In the genomic region with DNA sequence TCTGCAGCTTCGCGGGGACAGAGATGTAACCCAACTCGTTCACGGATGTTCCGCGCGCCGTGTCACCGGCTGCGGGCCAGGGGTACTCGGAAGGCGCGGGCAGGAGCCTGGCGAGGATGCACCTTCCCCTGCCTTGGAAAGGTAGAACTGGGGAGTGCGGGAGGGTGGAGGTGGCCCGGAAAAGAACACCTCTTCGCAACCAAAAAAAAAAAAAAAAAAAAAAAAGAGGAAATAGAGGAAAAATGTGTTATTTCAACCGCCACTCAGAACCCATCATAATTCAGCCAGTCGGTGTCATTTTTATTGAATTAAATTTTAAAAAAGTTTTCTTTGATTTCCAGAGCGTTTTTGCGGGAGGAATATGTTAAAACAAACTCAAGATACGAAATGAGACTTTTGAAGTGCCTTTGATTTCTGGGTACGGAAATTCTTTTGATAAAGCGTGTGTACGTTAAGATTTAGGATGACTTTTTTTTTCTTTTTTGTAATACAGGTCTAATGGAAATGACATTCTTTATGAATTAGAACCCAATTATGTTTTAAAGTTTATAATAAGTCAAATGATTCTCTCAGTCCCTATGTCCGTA, we compare ENCODE assay signal across 8 cellular contexts. TPM values are rescaled to one million over a fixed set of nuclear protein-coding genes. Genes with fewer than 3 reads are reported as not detected.
DNase-seq lines count a peak whose midpoint lies in the region; ATAC-seq, FAIRE-seq and TF ChIP-seq lines count a peak whose summit lies in the region.

No MANE protein-coding gene starts in this region.

- peak overlapping the region; percentile 60; the same call in 1 of the 2 replicates for H3K4me2 ChIP-seq in GM12878 (ENCODE audit: control insufficient read depth, insufficient read depth)

- under 1% methylated on average over 23 of the region's 26 CpGs for WGBS in GM12878 (ENCODE audit: insufficient coverage, insufficient replicate concordance, low lambda C conversion rate, missing lambda C conversion rate)

- H3K4me1 ChIP-seq in right atrium auricular region (peaks cover 0 to 28% of the 10 kb centered on the region in 2 donors), GM12878 (ENCODE audit: control insufficient read depth, insufficient read depth, low read length) (peaks cover 9% of the 10 kb centered on the region), vagina (peaks cover 31% of the 10 kb centered on the region)

- in situ Hi-C loops in GM12878 (cut with MboI), result no loop called here

- TF ChIP-seq CTCF in right atrium auricular region (IDR thresholded peaks at IDR 0.05) (no peak), GM12878 (IDR thresholded peaks at IDR 0.05 in 2 of 3, conservative IDR thresholded peaks at IDR 0.05 in 1 of 3; ENCODE audit: control insufficient read depth in 2 of 3, extremely low read depth in 1 of 3, insufficient read depth in 1 of 3, low read depth in 3 of 3, low read length in 3 of 3) (no peak), vagina (IDR thresholded peaks at IDR 0.05) (no peak)

- RAD21 ChIA-PET in GM12878 (lab: Charles Lee; ENCODE audit: unreplicated experiment), result interaction anchor here (0.8 to 6.7 kb wide), 9 partner anchors 8 to 369 kb away, joined by 3 to 82 read pairs (median 7); a partner anchor contains a TSS

- SMC1A ChIA-PET in GM12878 (lab: Charles Lee; ENCODE audit: uncharacterized antibody, unreplicated experiment), result interaction anchor here (0.7 to 4.5 kb wide), 9 partner anchors 8 to 167 kb away, joined by 3 to 62 read pairs (median 5); a partner anchor contains a TSS

- H2AFZ ChIP-seq in GM12878 (ENCODE audit: control insufficient read depth, low read depth, low read length), result no peak overlapping the region; the same call in none of the 2 replicates

- H3K4me3 ChIP-seq in right atrium auricular region (peak overlapping the region; percentile 47 to 78), GM12878 (peak overlapping the region; percentile 78), vagina (peak overlapping the region; percentile 50 to 75)

- H3K27me3 ChIP-seq in right atrium auricular region (no peaks in the 10 kb centered on the region), GM12878 (replicated peaks in 1 of 2; ENCODE audit: control insufficient read depth in 2 of 2, insufficient read depth in 2 of 2, low read length in 1 of 2) (no peaks in the 10 kb centered on the region), vagina (no peaks in the 10 kb centered on the region)

- no peak for FAIRE-seq in GM12878 (lab: Jason Lieb, UNC)

- BruUV-seq in GM12878 (replicated peaks; lab: Mats Ljungman, UMichigan), result no TSS peak

- H3K79me2 ChIP-seq in GM12878 (ENCODE audit: control insufficient read depth, insufficient read depth, low read length), result peaks cover 83% of the 10 kb centered on the region

- intact Hi-C loops in left ventricle myocardium superior (cut with micrococcal nuclease), result no loop called here
- intact Hi-C loops in GM12878 (cut with micrococcal nuclease; ENCODE audit: unreplicated experiment), result loop anchor here (1.0 to 10.0 kb wide), 4 partner anchors 9 to 1669 kb away; a partner anchor contains a TSS
- intact Hi-C loops in vagina (cut with DNase I), result loop anchor here (1.0 to 2.0 kb wide), 2 partner anchors 9 to 163 kb away; a partner anchor contains a TSS

- no peaks in the 10 kb centered on the region for H4K20me1 ChIP-seq in GM12878 (ENCODE audit: control insufficient read depth, insufficient read depth)

- peak overlapping the region; percentile 97 for H3K9ac ChIP-seq in GM12878 (ENCODE audit: control insufficient read depth, insufficient read depth, low read length)

- H3K9me3 ChIP-seq in right atrium auricular region, result no peaks in the 10 kb centered on the region
- no peaks in the 10 kb centered on the region for H3K9me3 ChIP-seq in GM12878 (replicated peaks; ENCODE audit: control insufficient read depth, insufficient read depth, low read length)
- no peaks in the 10 kb centered on the region for H3K9me3 ChIP-seq in vagina

- no peak for DNase-seq in right atrium auricular region (ENCODE audit: low spot score)
- no peak for DNase-seq in left ventricle myocardium superior
- DNase-seq in GM12878 (ENCODE audit: low read depth, low spot score), result no peak
- peak; percentile 44 for DNase-seq in medulla oblongata (ENCODE audit: extremely low spot score)
- no peak for DNase-seq in vagina (ENCODE audit: extremely low spot score in 2 of 2)
- no peak for DNase-seq in epidermal melanocyte (ENCODE audit: insufficient read length, low spot score)

- H3K27ac ChIP-seq in right atrium auricular region (peak overlapping the region; percentile 100), GM12878 (ENCODE audit: control insufficient read depth, insufficient read depth) (peak overlapping the region; percentile 97), vagina (peak overlapping the region; percentile 100)

- H3K36me3 ChIP-seq in right atrium auricular region, result peaks cover 11% of the 10 kb centered on the region
- no peaks in the 10 kb centered on the region; a peak in 1 of 4 replicates for H3K36me3 ChIP-seq in GM12878 (ENCODE audit: control insufficient read depth in 2 of 2, insufficient read depth in 2 of 2, low read length in 1 of 2)
- peaks cover 0 to 3% of the 10 kb centered on the region in 2 donors for H3K36me3 ChIP-seq in vagina

- ATAC-seq in left ventricle myocardium superior (no peak), GM12878 (no peak), GM19463 (IDR thresholded peaks at IDR 0.05; ENCODE audit: unreplicated experiment) (no peak), HG03521 (IDR thresholded peaks at IDR 0.05; ENCODE audit: unreplicated experiment) (no peak)

- TF ChIP-seq RAD21 in GM12878 (IDR thresholded peaks at IDR 0.05; ENCODE audit: insufficient read depth, low read depth, low read length), result no peak

- POLR2A ChIA-PET in GM12878 (lab: Charles Lee), result interaction anchor here (0.7 to 7.0 kb wide), 15 partner anchors 7 to 1145 kb away, joined by 3 to 93 read pairs (median 5); a partner anchor contains a TSS

- TF ChIP-seq EP300 in GM12878 (IDR thresholded peaks at IDR 0.05; ENCODE audit: borderline replicate concordance in 1 of 2, control insufficient read depth in 1 of 2, low read depth in 2 of 2, low read length in 2 of 2), result no peak

- CTCF ChIA-PET in GM12878 (lab: Yijun Ruan, JAX), result interaction anchor here (1.0 to 3.2 kb wide), 8 partner anchors 7 to 349 kb away, joined by 3 to 57 read pairs (median 6); a partner anchor contains a TSS

- TF ChIP-seq POLR2A in GM12878 (IDR thresholded peaks at IDR 0.05; ENCODE audit: low read depth, low read length) (peak; percentile 90), vagina (IDR thresholded peaks at IDR 0.05) (no peak)

RNA-seq across cellular contexts. Expression of a gene that starts 8.9 kb away (rescaled TPM):
- 10 to 100 TPM; 31.1 to 38.1 TPM for total RNA-seq in right atrium auricular region
- 40.9 TPM for total RNA-seq in left ventricle myocardium superior
- total RNA-seq in GM12878 (2013; cell fraction: nucleolus; rRNA removed), result 31.1 and 38.2 TPM in 2 replicates
- total RNA-seq in GM12878 (2014; rRNA removed), result 39.1 and 43.3 TPM in 2 replicates
- total RNA-seq in GM12878 (2014; rRNA removed; fragmentation: Illumina TruSeq; extraction: Trizol), result 22.7 and 24.2 TPM in 2 replicates
- total RNA-seq in GM12878 (2021), result 36.9 and 37.4 TPM in 2 replicates
- polyA plus RNA-seq in GM12878 (2011; ENCODE audit: low read depth), result 11.2 TPM
- 25.4 and 39.5 TPM in 2 replicates for polyA plus RNA-seq in GM12878 (2011; rRNA removed)
- polyA plus RNA-seq in GM12878 (2011; cell fraction: cytosol; rRNA removed), result 14.5 and 16.9 TPM in 2 replicates
- 21.5 and 21.6 TPM in 2 replicates for polyA plus RNA-seq in GM12878 (2011; cell fraction: nucleus; rRNA removed)
- polyA plus RNA-seq in GM12878 (2012), result 25.9 and 32.3 TPM in 2 replicates
- polyA plus RNA-seq in GM12878 (2014; fragmentation: Illumina TruSeq; extraction: Trizol), result 21.6 and 22.1 TPM in 2 replicates
- polyA plus RNA-seq in GM12878 (2014; fragmentation: Nextera tagmentation; extraction: Ambion mirVana), result 1 to 10 TPM; 4.2 to 8.0 TPM
- 27.8 and 29.2 TPM in 2 replicates for polyA plus RNA-seq in GM12878 (2014; rRNA removed)
- polyA plus RNA-seq in GM12878 (2016; fragmentation: Nextera tagmentation; extraction: Ambion mirVana), result 1 to 10 TPM; 4.9 to 5.5 TPM
- polyA minus RNA-seq in GM12878 (2011; rRNA and poly(A)+ RNA removed), result 19.7 and 22.0 TPM in 2 replicates
- polyA minus RNA-seq in GM12878 (2011; cell fraction: cytosol; rRNA and poly(A)+ RNA removed), result 14.3 and 15.9 TPM in 2 replicates
- 43.3 and 59.1 TPM in 2 replicates for polyA minus RNA-seq in GM12878 (2011; cell fraction: nucleus; rRNA and poly(A)+ RNA removed)
- 52.5 TPM for total RNA-seq in vagina

RNA-seq across cellular contexts. Expression of a gene that starts 30.1 kb away (rescaled TPM):
- total RNA-seq in right atrium auricular region, result not detected
- total RNA-seq in left ventricle myocardium superior, result not detected
- 10.2 and 14.3 TPM in 2 replicates for total RNA-seq in GM12878 (2013; cell fraction: nucleolus; rRNA removed)
- 2.1 and 2.7 TPM in 2 replicates for total RNA-seq in GM12878 (2014; rRNA removed)
- 3.9 and 4.1 TPM in 2 replicates for total RNA-seq in GM12878 (2014; rRNA removed; fragmentation: Illumina TruSeq; extraction: Trizol)
- 2.6 and 3.4 TPM in 2 replicates for total RNA-seq in GM12878 (2021)
- 0.87 TPM for polyA plus RNA-seq in GM12878 (2011; ENCODE audit: low read depth)
- polyA plus RNA-seq in GM12878 (2011; rRNA removed), result 7.4 TPM in 2 replicates
- polyA plus RNA-seq in GM12878 (2011; cell fraction: cytosol; rRNA removed), result 5.5 and 5.7 TPM in 2 replicates
- polyA plus RNA-seq in GM12878 (2011; cell fraction: nucleus; rRNA removed), result 13.6 and 23.5 TPM in 2 replicates
- 2.3 and 3.3 TPM in 2 replicates for polyA plus RNA-seq in GM12878 (2012)
- polyA plus RNA-seq in GM12878 (2014; fragmentation: Illumina TruSeq; extraction: Trizol), result 4.0 and 9.8 TPM in 2 replicates
- polyA plus RNA-seq in GM12878 (2014; fragmentation: Nextera tagmentation; extraction: Ambion mirVana), result 1 to 10 TPM; 2.9 to 3.0 TPM
- polyA plus RNA-seq in GM12878 (2014; rRNA removed), result 1.7 and 2.2 TPM in 2 replicates
- polyA plus RNA-seq in GM12878 (2016; fragmentation: Nextera tagmentation; extraction: Ambion mirVana), result 1 to 10 TPM; 2.2 to 3.1 TPM
- polyA minus RNA-seq in GM12878 (2011; rRNA and poly(A)+ RNA removed), result 7.6 and 10.5 TPM in 2 replicates
- 1.7 and 2.0 TPM in 2 replicates for polyA minus RNA-seq in GM12878 (2011; cell fraction: cytosol; rRNA and poly(A)+ RNA removed)
- polyA minus RNA-seq in GM12878 (2011; cell fraction: nucleus; rRNA and poly(A)+ RNA removed), result 2.9 and 6.2 TPM in 2 replicates
- not detected for total RNA-seq in vagina

RNA-seq across cellular contexts. Expression of a gene that starts 59.4 kb away (rescaled TPM):
- total RNA-seq in right atrium auricular region (10 to 100 TPM; 49.9 to 70.2 TPM), left ventricle myocardium superior (21.3 TPM), GM12878 (2014; rRNA removed) (6.2 and 7.0 TPM in 2 replicates), GM12878 (2014; rRNA removed; fragmentation: Illumina TruSeq; extraction: Trizol) (4.5 TPM in 2 replicates), GM12878 (2021) (5.0 and 5.3 TPM in 2 replicates), vagina (127 TPM)
- 14.8 and 18.8 TPM in 2 replicates for total RNA-seq in GM12878 (2013; cell fraction: nucleolus; rRNA removed)
- 1.6 TPM for polyA plus RNA-seq in GM12878 (2011; ENCODE audit: low read depth)
- polyA plus RNA-seq in GM12878 (2011; rRNA removed) (3.9 TPM in 2 replicates), GM12878 (2014; fragmentation: Illumina TruSeq; extraction: Trizol) (2.8 and 3.0 TPM in 2 replicates), GM12878 (2014; fragmentation: Nextera tagmentation; extraction: Ambion mirVana) (1 to 10 TPM; 1.1 to 1.4 TPM), GM12878 (2014; rRNA removed) (3.5 and 4.7 TPM in 2 replicates), GM12878 (2016; fragmentation: Nextera tagmentation; extraction: Ambion mirVana) (1 to 10 TPM; 8.6 to 8.9 TPM)
- 1.4 and 2.0 TPM in 2 replicates for polyA plus RNA-seq in GM12878 (2011; cell fraction: cytosol; rRNA removed)
- 1.7 and 2.2 TPM in 2 replicates for polyA plus RNA-seq in GM12878 (2011; cell fraction: nucleus; rRNA removed)
- polyA plus RNA-seq in GM12878 (2012), result 3.3 and 3.7 TPM in 2 replicates
- 3.4 and 5.5 TPM in 2 replicates for polyA minus RNA-seq in GM12878 (2011; rRNA and poly(A)+ RNA removed)
- polyA minus RNA-seq in GM12878 (2011; cell fraction: cytosol; rRNA and poly(A)+ RNA removed), result 1.5 and 1.7 TPM in 2 replicates
- 5.7 and 6.4 TPM in 2 replicates for polyA minus RNA-seq in GM12878 (2011; cell fraction: nucleus; rRNA and poly(A)+ RNA removed)
